ENCODE assay signal across 22 cellular contexts in genomic region chrX:20237864-20238263, GRCh38. TPM values are rescaled to one million over a fixed set of nuclear protein-coding genes. Genes with fewer than 3 reads are reported as not detected.
DNase-seq lines count a peak whose midpoint lies in the region; ATAC-seq and TF ChIP-seq lines count a peak whose summit lies in the region.
"Had no signal": no experiment of that assay in that cellular context is flagged by ENCODE, and none has a peak within 500 bp of the region (broad histone marks: within the 10 kb centered on the region; RNA-seq: fewer than 3 reads in every experiment).

No MANE protein-coding gene starts in this region.

- peaks cover 8% of the 10 kb centered on the region for H3K9me3 Mint-ChIP-seq in activated CD4-positive, alpha-beta T cell treated with anti-CD3 and anti-CD28 coated beads for 36 hours (ENCODE audit: low read depth)
- H3K9me3 Mint-ChIP-seq in activated naive CD8-positive, alpha-beta T cell (ENCODE audit: low read depth), result no peaks in the 10 kb centered on the region
- H3K9me3 Mint-ChIP-seq in mesothelial cell of epicardium, result peaks cover 70% of the 10 kb centered on the region
- H3K9me3 Mint-ChIP-seq: dendritic cell treated with granulocyte-macrophage colony-stimulating factor and Interleukin-4, amounts not matched to agents 40 ng/mL and 50 ng/mL, for 4 days had no signal

- peaks cover 33% of the 10 kb centered on the region for H3K4me1 Mint-ChIP-seq in activated CD4-positive, alpha-beta T cell treated with anti-CD3 and anti-CD28 coated beads for 36 hours
- H3K4me1 Mint-ChIP-seq in activated naive CD8-positive, alpha-beta T cell (ENCODE audit: low read depth), result peaks cover 47% of the 10 kb centered on the region
- no peaks in the 10 kb centered on the region for H3K4me1 Mint-ChIP-seq in mesothelial cell of epicardium

- POLR2A ChIA-PET in activated CD4-positive, alpha-beta T cell treated with anti-CD3 and anti-CD28 coated beads for 36 hours (lab: Charles Lee), result no interaction called here

- ATAC-seq in activated CD4-positive, alpha-beta T cell treated with anti-CD3 and anti-CD28 coated beads for 36 hours, result peak; percentile 76
- ATAC-seq: SK-N-SH treated with all-trans-retinoic acid at 6 μM for 48 hours, upper lobe of right lung had no signal

- no peak for TF ChIP-seq CTCF in mesothelial cell of epicardium (IDR thresholded peaks at IDR 0.05; ENCODE audit: unreplicated experiment)

- intact Hi-C loops in activated CD4-positive, alpha-beta T cell treated with anti-CD3 and anti-CD28 coated beads for 36 hours (cut with DNase I, micrococcal nuclease), result no loop called here

- CTCF ChIA-PET in activated CD4-positive, alpha-beta T cell treated with anti-CD3 and anti-CD28 coated beads for 36 hours (lab: Charles Lee), result interaction anchor here (1.5 to 1.7 kb wide), 2 partner anchors 9 to 15 kb away, joined by 5 read pairs; no protein-coding TSS in a partner anchor

- H3K4me3 Mint-ChIP-seq in activated CD4-positive, alpha-beta T cell treated with anti-CD3 and anti-CD28 coated beads for 36 hours, result no peak overlapping the region
- H3K4me3 Mint-ChIP-seq in activated naive CD8-positive, alpha-beta T cell, result peak overlapping the region; percentile 23
- no peak overlapping the region for H3K4me3 Mint-ChIP-seq in mesothelial cell of epicardium
- H3K4me3 Mint-ChIP-seq: dendritic cell treated with granulocyte-macrophage colony-stimulating factor and Interleukin-4, amounts not matched to agents 40 ng/mL and 50 ng/mL, for 4 days had no signal

- DNase-seq in activated CD4-positive, alpha-beta T cell treated with anti-CD3 and anti-CD28 coated beads for 36 hours, result no peak
- DNase-seq in activated CD4-positive, alpha-beta T cell treated with anti-CD3 and anti-CD28 coated beads for 1 hour, result no peak
- DNase-seq in ELR (ENCODE audit: low read depth), result peak; percentile 58
- peak; percentile 41 for DNase-seq in iris pigment epithelial cell (ENCODE audit: low read depth)
- DNase-seq in mesothelial cell of epicardium (ENCODE audit: low spot score in 2 of 2, unreplicated experiment in 2 of 2), result no peak
- DNase-seq in activated gamma-delta T cell treated with Interleukin-2 at 50 U/mL for 16 hours, result no peak
- DNase-seq in DMS79 treated with DMSO at 0.1 percent for 48 hours (lab: John Stamatoyannopoulos, UW), result no peak
- DNase-seq: 8988T; activated CD4-positive, alpha-beta T cell treated with anti-CD3 and anti-CD28 coated beads, Interleukin-2, amount 50 U/mL, for 48 hours; BE2C; brain microvascular endothelial cell; foreskin fibroblast; left ventricle myocardium inferior; NCI-H1092 treated with DMSO at 0.1 percent for 48 hours; NCI-H524 treated with DMSO at 0.1 percent for 48 hours; sigmoid colon; substantia nigra; upper lobe of right lung; WERI-Rb-1 had no signal

- peaks cover 36% of the 10 kb centered on the region for H3K36me3 Mint-ChIP-seq in activated CD4-positive, alpha-beta T cell treated with anti-CD3 and anti-CD28 coated beads for 36 hours (ENCODE audit: low read depth)
- peaks cover 16% of the 10 kb centered on the region for H3K36me3 Mint-ChIP-seq in activated naive CD8-positive, alpha-beta T cell
- peaks cover 35% of the 10 kb centered on the region for H3K36me3 Mint-ChIP-seq in mesothelial cell of epicardium

- H3K27me3 Mint-ChIP-seq in activated CD4-positive, alpha-beta T cell treated with anti-CD3 and anti-CD28 coated beads for 36 hours, result no peaks in the 10 kb centered on the region
- H3K27me3 Mint-ChIP-seq in activated naive CD8-positive, alpha-beta T cell, result no peaks in the 10 kb centered on the region
- H3K27me3 Mint-ChIP-seq in mesothelial cell of epicardium (ENCODE audit: low read depth), result no peaks in the 10 kb centered on the region
- H3K27me3 Mint-ChIP-seq: dendritic cell treated with granulocyte-macrophage colony-stimulating factor and Interleukin-4, amounts not matched to agents 40 ng/mL and 50 ng/mL, for 4 days had no signal

- no peak overlapping the region for H3K27ac Mint-ChIP-seq in activated CD4-positive, alpha-beta T cell treated with anti-CD3 and anti-CD28 coated beads for 36 hours
- peak overlapping the region; percentile 72 for H3K27ac Mint-ChIP-seq in activated naive CD8-positive, alpha-beta T cell
- no peak overlapping the region for H3K27ac Mint-ChIP-seq in mesothelial cell of epicardium
- H3K27ac Mint-ChIP-seq: dendritic cell treated with granulocyte-macrophage colony-stimulating factor and Interleukin-4, amounts not matched to agents 40 ng/mL and 50 ng/mL, for 4 days had no signal

RNA-seq across cellular contexts. Expression of gene RPS6KA3, which starts 28.8 kb away (rescaled TPM):
- total RNA-seq in activated CD4-positive, alpha-beta T cell treated with anti-CD3 and anti-CD28 coated beads for 36 hours, result 10 to 100 TPM; 40.7 to 41.5 TPM
- total RNA-seq in mesothelial cell of epicardium, result 41.6 to 42.6 TPM (median 42.3 TPM) in 3 replicates

Comparison
In these comparisons a context has a peak if more than half of its experiments do, and no peak if none do; other contexts are left out.
1. DNase-seq: peak in ELR (single experiment) and iris pigment epithelial cell (single experiment); none in activated CD4-positive, alpha-beta T cell treated with anti-CD3 and anti-CD28 coated beads for 36 hours (single experiment), activated CD4-positive, alpha-beta T cell treated with anti-CD3 and anti-CD28 coated beads for 1 hour (single experiment), mesothelial cell of epicardium (0 of 2), activated gamma-delta T cell treated with Interleukin-2 at 50 U/mL for 16 hours (single experiment) and DMS79 treated with DMSO at 0.1 percent for 48 hours (single experiment).